In genomic region chr7:69624431-69624830, GRCh38 we compare ENCODE assay signal across 20 cellular contexts. TPM values are rescaled to one million over a fixed set of nuclear protein-coding genes. Genes with fewer than 3 reads are reported as not detected.
A peak's percentile ranks its signal among the peaks of the same experiment; 100 is the strongest.
DNase-seq lines count a peak whose midpoint lies in the region; ATAC-seq lines count a peak whose summit lies in the region.
"Had no signal": no experiment of that assay in that cellular context is flagged by ENCODE, and none has a peak within 500 bp of the region (broad histone marks: within the 10 kb centered on the region; RNA-seq: fewer than 3 reads in every experiment).

No MANE protein-coding gene starts in this region.

- H3K36me3 ChIP-seq in mesendoderm (ENCODE audit: control insufficient read depth, insufficient read depth, low read length): no peaks in the 10 kb centered on the region
- H3K36me3 ChIP-seq: MG63, SJCRH30 had no signal

- WGBS in mesendoderm (ENCODE audit: extremely low coverage, insufficient coverage, low lambda C conversion rate): no CpG with 5 or more reads among the region's 1 CpG

- no peak overlapping the region for H3K56ac ChIP-seq in mesendoderm (ENCODE audit: low read length)

- peaks cover 4% of the 10 kb centered on the region for H3K79me1 ChIP-seq in mesendoderm (ENCODE audit: low read length)

- H3K4me1 Mint-ChIP-seq in T-helper 17 cell: peaks cover 2% of the 10 kb centered on the region

- no peaks in the 10 kb centered on the region for H3K36me3 Mint-ChIP-seq in T-helper 17 cell (ENCODE audit: low read depth)

- H3K27ac Mint-ChIP-seq in T-helper 17 cell: no peak overlapping the region
- H3K27ac Mint-ChIP-seq: HFFc6 had no signal

- H3K4me3 Mint-ChIP-seq in T-helper 17 cell: no peak overlapping the region
- H3K4me3 Mint-ChIP-seq: HFFc6 had no signal

- H2BK5ac ChIP-seq in mesendoderm (ENCODE audit: low read length): no peak overlapping the region

- no peak overlapping the region for H4K5ac ChIP-seq in mesendoderm (ENCODE audit: low read length)

- no peak overlapping the region for H3K23ac ChIP-seq in mesendoderm (ENCODE audit: low read length)

- H3K4me1 ChIP-seq in mesendoderm (ENCODE audit: control insufficient read depth, low read depth, low read length): peaks cover 20% of the 10 kb centered on the region

- no peak overlapping the region for H4K8ac ChIP-seq in mesendoderm (ENCODE audit: low read depth, low read length)

- H3K27me3 Mint-ChIP-seq in T-helper 17 cell: peaks cover 18% of the 10 kb centered on the region

- H3K9ac ChIP-seq in mesendoderm (ENCODE audit: low read length): no peak overlapping the region
- H3K9ac ChIP-seq: KMS-11 had no signal

- H3K18ac ChIP-seq in mesendoderm (ENCODE audit: low read length): peak overlapping the region; percentile 31

- H3K79me2 ChIP-seq in mesendoderm (ENCODE audit: control insufficient read depth, insufficient read depth, low read length): no peaks in the 10 kb centered on the region

- H3K9me3 ChIP-seq in T-helper 17 cell (ENCODE audit: control insufficient read depth, low read length, poor library complexity, severe bottlenecking): no peaks in the 10 kb centered on the region
- H3K9me3 ChIP-seq: MG63, SJCRH30 had no signal

- ATAC-seq in HG03521 (IDR thresholded peaks at IDR 0.05; ENCODE audit: unreplicated experiment) (no peak), T-helper 17 cell (no peak)
- ATAC-seq: HepG2 had no signal

- H3K4me2 ChIP-seq in mesendoderm (ENCODE audit: low read length): no peak overlapping the region
- H3K4me2 ChIP-seq: KMS-11 had no signal

- H2AK5ac ChIP-seq in mesendoderm (ENCODE audit: low read length): no peak overlapping the region

- no peak overlapping the region for H3K27ac ChIP-seq in mesendoderm (ENCODE audit: low read depth, low read length)
- H3K27ac ChIP-seq: C4-2B, KMS-11, RWPE1, SJCRH30 had no signal

- no peak overlapping the region for H2BK120ac ChIP-seq in mesendoderm (ENCODE audit: low read depth, low read length)

- no peaks in the 10 kb centered on the region for H3K27me3 ChIP-seq in mesendoderm (ENCODE audit: insufficient read depth, low read length, poor library complexity)
- H3K27me3 ChIP-seq: MG63, SJCRH30 had no signal

- no peak overlapping the region for H2BK15ac ChIP-seq in mesendoderm (replicated peaks; ENCODE audit: low read depth)

- H3K4ac ChIP-seq in mesendoderm (ENCODE audit: low read depth, low read length): no peak overlapping the region

- DNase-seq in NCI-H748 (lab: John Stamatoyannopoulos, UW; ENCODE audit: unreplicated experiment) (peak; percentile 18), NCI-H748 treated with DMSO at 0.1 percent for 48 hours (lab: John Stamatoyannopoulos, UW) (no peak), NCI-H1694 (lab: John Stamatoyannopoulos, UW) (peak; percentile 53), NCI-H524 treated with DMSO at 0.1 percent for 48 hours (lab: John Stamatoyannopoulos, UW) (peak; percentile 48), mesendoderm (no peak), kidney tubule cell (ENCODE audit: low spot score) (no peak), T-helper 17 cell (no peak)
- DNase-seq: COR-L47, GOT3, HFFc6, MG63, NCI-H1436 treated with DMSO at 0.1 percent for 48 hours, NCI-H526 treated with DMSO at 0.1 percent for 48 hours, T1000 had no signal

- no peak overlapping the region for H3K4me3 ChIP-seq in mesendoderm (ENCODE audit: low read length)
- H3K4me3 ChIP-seq: MG63, SJCRH30 had no signal

RNA-seq across cellular contexts. Expression of gene AUTS2, which starts 26.2 kb away (rescaled TPM):
- 36.3 TPM for polyA plus RNA-seq in mesendoderm (2013, experiment 1 of 2)
- 35.5 TPM for polyA plus RNA-seq in mesendoderm (2013, experiment 2 of 2)
- 10 to 100 TPM; 84.2 to 89.5 TPM for total RNA-seq in T-helper 17 cell
- polyA plus RNA-seq: HepG2 had no signal

Comparison
In these comparisons a context has a peak if more than half of its experiments do, and no peak if none do; other contexts are left out.
1. DNase-seq: peak in NCI-H748 (single experiment), NCI-H1694 (single experiment) and NCI-H524 treated with DMSO at 0.1 percent for 48 hours (single experiment); none in NCI-H748 treated with DMSO at 0.1 percent for 48 hours (single experiment), mesendoderm (single experiment), kidney tubule cell (single experiment) and T-helper 17 cell (0 of 3).